Comparison of ENCODE assay signal across 8 cellular contexts in the genomic region with DNA sequence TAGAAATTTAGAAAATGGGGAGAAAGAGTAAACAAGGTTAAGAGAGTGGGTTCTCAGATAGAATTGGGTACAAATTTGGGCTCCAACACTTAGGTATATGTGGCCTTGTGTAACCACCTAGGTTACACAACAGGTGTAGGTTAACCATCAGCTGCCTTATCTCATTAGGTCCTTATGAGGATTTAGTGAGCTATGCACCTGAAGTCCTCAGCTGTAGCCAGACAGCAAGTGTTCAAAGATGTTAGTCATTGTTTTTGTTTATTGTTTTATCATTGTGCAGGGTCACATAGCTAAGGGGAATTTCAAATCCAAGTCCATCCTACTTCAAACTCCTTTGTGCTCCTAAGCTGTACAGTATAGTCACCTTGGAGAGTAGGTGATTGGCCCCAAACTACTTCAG. TPM values are rescaled to one million over a fixed set of nuclear protein-coding genes. Genes with fewer than 3 reads are reported as not detected.
DNase-seq lines count a peak whose midpoint lies in the region; ATAC-seq and TF ChIP-seq lines count a peak whose summit lies in the region.

No MANE protein-coding gene starts in this region.

- H3K9ac ChIP-seq in BLaER1 treated with 17β-estradiol and CSF1 and Interleukin-3, amounts not matched to agents 10 nM and 100 nM = 0 out of 22 replicates have a peak overlapping the region, but pooled peaks of 1 of the 11 experiments have one; percentile 82
- no peak overlapping the region for H3K9ac ChIP-seq in H9 (ENCODE audit: extremely low read depth, insufficient read length, low read length)

- H3K27ac Mint-ChIP-seq in H9 = peak overlapping the region in 1 of 3 experiments; percentile 95; a peak in 1 of 7 replicates
- peak overlapping the region; percentile 79 for H3K27ac Mint-ChIP-seq in activated naive CD8-positive, alpha-beta T cell treated with anti-CD3 and anti-CD28 coated beads for 36 hours

- no peaks in the 10 kb centered on the region for H3K79me1 ChIP-seq in H9 (ENCODE audit: insufficient read depth, low read depth, low read length, poor library complexity, severe bottlenecking)

- peaks cover 31 to 33% of the 10 kb centered on the region in 2 experiments for H3K4me1 Mint-ChIP-seq in H9
- H3K4me1 Mint-ChIP-seq in activated naive CD8-positive, alpha-beta T cell treated with anti-CD3 and anti-CD28 coated beads for 36 hours = peaks cover 39% of the 10 kb centered on the region

- TF ChIP-seq CTCF in H9 (conservative IDR thresholded peaks at IDR 0.05) = no peak

- H2AK5ac ChIP-seq in H9 (ENCODE audit: insufficient read length, low read length) = no peak overlapping the region

- peaks cover 11 to 15% of the 10 kb centered on the region in 2 experiments for H3K9me3 Mint-ChIP-seq in H9
- H3K9me3 Mint-ChIP-seq in activated naive CD8-positive, alpha-beta T cell treated with anti-CD3 and anti-CD28 coated beads for 36 hours = no peaks in the 10 kb centered on the region

- no peak overlapping the region for H3K18ac ChIP-seq in H9 (ENCODE audit: insufficient read length, low read depth, low read length)

- peaks cover 0 to 5% (median 0%) of the 10 kb centered on the region in 11 experiments; a peak in 3 of 22 replicates for H3K36me3 ChIP-seq in BLaER1 treated with 17β-estradiol and CSF1 and Interleukin-3, amounts not matched to agents 10 nM and 100 nM
- no peaks in the 10 kb centered on the region for H3K36me3 ChIP-seq in muscle layer of duodenum (ENCODE audit: control insufficient read depth in 1 of 2, insufficient read depth in 2 of 2, low read length in 2 of 2)

- no peak overlapping the region for H4K91ac ChIP-seq in H9 (ENCODE audit: insufficient read length, low read depth, low read length)

- peak overlapping the region in 3 of 10 experiments; percentile 76 to 80 (median 76); a peak in 3 of 20 replicates for H3K4me3 ChIP-seq in BLaER1 treated with 17β-estradiol and CSF1 and Interleukin-3, amounts not matched to agents 10 nM and 100 nM
- peak overlapping the region; percentile 69 to 95 for H3K4me3 ChIP-seq in muscle layer of duodenum (ENCODE audit: low read depth in 1 of 2, low read length in 2 of 2)

- ATAC-seq in HG03108 (IDR thresholded peaks at IDR 0.05; ENCODE audit: unreplicated experiment) = no peak
- no peak for ATAC-seq in GM18511 (IDR thresholded peaks at IDR 0.05; ENCODE audit: unreplicated experiment)

- no peak overlapping the region for H2BK15ac ChIP-seq in H9 (ENCODE audit: low read depth, low read length)

- peaks cover 14 to 25% (median 22%) of the 10 kb centered on the region in 11 experiments; a peak in 21 of 22 replicates for H3K9me3 ChIP-seq in BLaER1 treated with 17β-estradiol and CSF1 and Interleukin-3, amounts not matched to agents 10 nM and 100 nM (replicated peaks in 1 of 11)
- H3K9me3 ChIP-seq in H9 (ENCODE audit: control insufficient read depth, low read depth, low read length) (peaks cover 7% of the 10 kb centered on the region), muscle layer of duodenum (ENCODE audit: control insufficient read depth in 1 of 2, low read length in 2 of 2) (no peaks in the 10 kb centered on the region)

- H4K5ac ChIP-seq in H9 (ENCODE audit: insufficient read length, low read depth, low read length) = no peak overlapping the region

- H3T11ph ChIP-seq in H9 (ENCODE audit: low read length) = no peak overlapping the region

- no peak overlapping the region for H3K4ac ChIP-seq in H9 (ENCODE audit: low read depth, low read length)

- H3K27ac ChIP-seq in BLaER1 treated with 17β-estradiol and CSF1 and Interleukin-3, amounts not matched to agents 10 nM and 100 nM = no peak overlapping the region; a peak in 1 of 22 replicates
- no peak overlapping the region for H3K27ac ChIP-seq in H9 (ENCODE audit: insufficient read length, low read depth, low read length)
- H3K27ac ChIP-seq in muscle layer of duodenum (ENCODE audit: low read length) = no peak overlapping the region

- H3K4me1 ChIP-seq in BLaER1 treated with 17β-estradiol and CSF1 and Interleukin-3, amounts not matched to agents 10 nM and 100 nM = peaks cover 25 to 43% (median 32%) of the 10 kb centered on the region in 10 experiments
- H3K4me1 ChIP-seq in H9 (ENCODE audit: insufficient read depth, low read length) (no peaks in the 10 kb centered on the region; the same call in 1 of the 2 replicates), muscle layer of duodenum (ENCODE audit: control insufficient read depth in 1 of 2, insufficient read depth in 2 of 2, low read length in 2 of 2) (peaks cover 7 to 20% of the 10 kb centered on the region in 2 donors)

- no peak overlapping the region for H2BK20ac ChIP-seq in H9 (ENCODE audit: low read depth, low read length, poor library complexity, severe bottlenecking)

- no peak for DNase-seq in H9
- no peak for DNase-seq in activated naive CD8-positive, alpha-beta T cell treated with anti-CD3 and anti-CD28 coated beads for 36 hours
- no peak for DNase-seq in GF-D8 (lab: John Stamatoyannopoulos, UW)
- DNase-seq in NCI-H69 (lab: John Stamatoyannopoulos, UW) = no peak

- peak overlapping the region; percentile 64 to 93 (median 75) for H3K4me2 ChIP-seq in BLaER1 treated with 17β-estradiol and CSF1 and Interleukin-3, amounts not matched to agents 10 nM and 100 nM
- peak overlapping the region; percentile 62 for H3K4me2 ChIP-seq in H9 (ENCODE audit: insufficient read depth, insufficient read length, low read length)

- peaks cover 11 to 21% (median 20%) of the 10 kb centered on the region in 3 experiments for H3K36me3 Mint-ChIP-seq in H9 (ENCODE audit: insufficient read depth in 1 of 3, low read depth in 3 of 3)
- peaks cover 18% of the 10 kb centered on the region for H3K36me3 Mint-ChIP-seq in activated naive CD8-positive, alpha-beta T cell treated with anti-CD3 and anti-CD28 coated beads for 36 hours

- H3K4me3 Mint-ChIP-seq in H9 = peak overlapping the region; percentile 85
- H3K4me3 Mint-ChIP-seq in activated naive CD8-positive, alpha-beta T cell treated with anti-CD3 and anti-CD28 coated beads for 36 hours = peak overlapping the region; percentile 89

- H4K20me1 ChIP-seq in BLaER1 treated with 17β-estradiol and CSF1 and Interleukin-3, amounts not matched to agents 10 nM and 100 nM = peaks cover 6 to 34% (median 18%) of the 10 kb centered on the region in 11 experiments; a peak in 17 of 22 replicates
- H4K20me1 ChIP-seq in H9 (ENCODE audit: control insufficient read depth, insufficient read depth, insufficient read length) = no peaks in the 10 kb centered on the region

- H3K79me2 ChIP-seq in H9 (ENCODE audit: insufficient read depth, low read length) = no peaks in the 10 kb centered on the region

- H2AFZ ChIP-seq in H9 (ENCODE audit: low read length) = no peak overlapping the region

- no peak overlapping the region for H2BK120ac ChIP-seq in H9 (ENCODE audit: low read depth, low read length, poor library complexity, severe bottlenecking)

- peaks cover 4% of the 10 kb centered on the region for H3K27me3 Mint-ChIP-seq in H9 (ENCODE audit: low read depth)
- H3K27me3 Mint-ChIP-seq in activated naive CD8-positive, alpha-beta T cell treated with anti-CD3 and anti-CD28 coated beads for 36 hours = no peaks in the 10 kb centered on the region

- no peak overlapping the region for H4K8ac ChIP-seq in H9 (replicated peaks; ENCODE audit: insufficient read length, low read depth, low read length)

- no peak overlapping the region for H2BK12ac ChIP-seq in H9 (ENCODE audit: insufficient read length, low read depth, low read length)

- H3K23ac ChIP-seq in H9 (ENCODE audit: insufficient read length, low read depth, low read length) = no peak overlapping the region

- H3K23me2 ChIP-seq in H9 (ENCODE audit: insufficient read length, low read depth, low read length, poor library complexity, severe bottlenecking) = peaks cover 8% of the 10 kb centered on the region

- H3K27me3 ChIP-seq in BLaER1 treated with 17β-estradiol and CSF1 and Interleukin-3, amounts not matched to agents 10 nM and 100 nM = no peaks in the 10 kb centered on the region
- H3K27me3 ChIP-seq in H9 (ENCODE audit: insufficient read depth, low read length) (no peaks in the 10 kb centered on the region; the same call in 1 of the 2 replicates), muscle layer of duodenum (ENCODE audit: low read depth, low read length) (no peaks in the 10 kb centered on the region)

- H3K14ac ChIP-seq in H9 (ENCODE audit: insufficient read depth, low read length) = no peak overlapping the region

- H2BK5ac ChIP-seq in H9 (ENCODE audit: insufficient read length, low read length) = no peak overlapping the region

- no peak overlapping the region for H3K56ac ChIP-seq in H9 (ENCODE audit: insufficient read length, low read depth, low read length)

RNA-seq across cellular contexts. Expression of gene TRIM32, which starts 1.0 kb away (rescaled TPM):
- total RNA-seq in H9 (2021) = 12.9 and 15.5 TPM in 2 replicates
- 10 to 100 TPM; 11.1 to 13.7 TPM for total RNA-seq in activated naive CD8-positive, alpha-beta T cell treated with anti-CD3 and anti-CD28 coated beads for 36 hours
